ENCODE assay signal across 8 cellular contexts in the genomic region with DNA sequence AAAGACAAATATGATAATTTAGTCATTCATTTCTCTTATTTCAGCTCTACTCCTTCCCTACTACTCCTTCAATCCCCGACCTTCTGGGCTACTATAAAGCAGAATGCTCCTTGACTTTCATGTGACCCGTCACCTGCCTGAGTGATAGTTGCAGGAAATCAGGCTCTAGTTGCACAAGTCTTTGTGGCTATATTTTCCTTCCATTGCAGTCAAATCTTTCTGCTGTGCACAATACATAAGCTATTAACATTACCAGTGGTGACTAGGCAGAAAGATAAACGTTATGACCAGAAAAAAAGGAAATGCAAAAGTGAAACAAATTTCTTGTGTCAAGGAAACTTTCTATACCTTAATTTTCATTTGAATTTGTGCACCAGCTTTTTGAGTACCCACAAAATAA. TPM values are rescaled to one million over a fixed set of nuclear protein-coding genes. Genes with fewer than 3 reads are reported as not detected.
DNase-seq lines count a peak whose midpoint lies in the region; ATAC-seq and TF ChIP-seq lines count a peak whose summit lies in the region.

No MANE protein-coding gene starts in this region.

- H3K9me3 Mint-ChIP-seq in endodermal cell = no peaks in the 10 kb centered on the region

- no peak overlapping the region for H3K4me3 Mint-ChIP-seq in endodermal cell

- no peak overlapping the region for H2BK120ac ChIP-seq in mesenchymal stem cell (ENCODE audit: low read depth, low read length)

- H3K36me3 Mint-ChIP-seq in endodermal cell (ENCODE audit: low read depth) = no peaks in the 10 kb centered on the region

- H3K9me3 ChIP-seq in mesenchymal stem cell (ENCODE audit: control insufficient read depth, low read length) (no peaks in the 10 kb centered on the region), endodermal cell (ENCODE audit: control insufficient read depth, low read length) (no peaks in the 10 kb centered on the region)

- DNase-seq in NOMO-1 (lab: John Stamatoyannopoulos, UW; ENCODE audit: unreplicated experiment in 2 of 2) = peak; percentile 91 to 100
- DNase-seq in mesenchymal stem cell = peak; percentile 49
- no peak for DNase-seq in ureter (ENCODE audit: low spot score)
- DNase-seq in iPS-NIHi7 (ENCODE audit: extremely low spot score) = no peak
- DNase-seq in stimulated activated naive CD4-positive, alpha-beta T cell treated with Interleukin-2 at 50 U/mL for 16 hours (lab: John Stamatoyannopoulos, UW) = no peak
- no peak for DNase-seq in endodermal cell

- H3K27ac Mint-ChIP-seq in endodermal cell = no peak overlapping the region

- no peak overlapping the region for H3K9ac ChIP-seq in mesenchymal stem cell (ENCODE audit: low read length)
- H3K9ac ChIP-seq in endodermal cell (ENCODE audit: extremely low read depth, low read length, poor library complexity, severe bottlenecking) = no peak overlapping the region

- H3K27me3 ChIP-seq in mesenchymal stem cell (ENCODE audit: control insufficient read depth in 1 of 2, insufficient read depth in 1 of 2, low read length in 2 of 2) (no peaks in the 10 kb centered on the region), endodermal cell (ENCODE audit: control insufficient read depth, insufficient read depth, low read length, poor library complexity, severe bottlenecking) (no peaks in the 10 kb centered on the region)

- H3K4me1 ChIP-seq in mesenchymal stem cell (ENCODE audit: control insufficient read depth, insufficient read depth, low read depth, low read length) (no peaks in the 10 kb centered on the region), endodermal cell (ENCODE audit: control insufficient read depth, insufficient read depth, low read length) (no peaks in the 10 kb centered on the region)

- peak overlapping the region in 1 of 2 experiments; percentile 75 for H3K4ac ChIP-seq in mesenchymal stem cell (ENCODE audit: low read depth in 1 of 2, low read length in 2 of 2)

- H3K36me3 ChIP-seq in mesenchymal stem cell (ENCODE audit: control insufficient read depth in 1 of 2, insufficient read depth in 2 of 2, low read depth in 1 of 2, low read length in 2 of 2) (no peaks in the 10 kb centered on the region), endodermal cell (ENCODE audit: control insufficient read depth, insufficient read depth, low read length) (no peaks in the 10 kb centered on the region)

- no peaks in the 10 kb centered on the region for H3K27me3 Mint-ChIP-seq in endodermal cell (ENCODE audit: insufficient read depth)

- WGBS in mesenchymal stem cell = 84% methylated on average over 2 of the region's 3 CpGs
- 86 to 90% methylated on average over 2 to 3 of the region's 3 CpGs for WGBS in endodermal cell (ENCODE audit: insufficient coverage in 1 of 2, insufficient read length in 1 of 2), 2 experiments

- H3K14ac ChIP-seq in mesenchymal stem cell (ENCODE audit: low read length in 2 of 2) = no peak overlapping the region

- H3K4me1 Mint-ChIP-seq in endodermal cell = no peaks in the 10 kb centered on the region

- H3K27ac ChIP-seq in mesenchymal stem cell (ENCODE audit: low read length, poor library complexity, severe bottlenecking) (peak overlapping the region; percentile 92), endodermal cell (ENCODE audit: low read depth, low read length) (no peak overlapping the region)

- H3K79me1 ChIP-seq in mesenchymal stem cell (replicated peaks; ENCODE audit: low read length, poor library complexity, severe bottlenecking) = no peaks in the 10 kb centered on the region

- H3K23ac ChIP-seq in mesenchymal stem cell (ENCODE audit: low read length in 2 of 2) = no peak overlapping the region

- H4K8ac ChIP-seq in mesenchymal stem cell (ENCODE audit: low read length) = no peak overlapping the region

- H2BK12ac ChIP-seq in mesenchymal stem cell (ENCODE audit: low read length in 2 of 2) = no peak overlapping the region

- peak; percentile 85 for ATAC-seq in GM18861 (IDR thresholded peaks at IDR 0.05; ENCODE audit: unreplicated experiment)
- peak; percentile 69 for ATAC-seq in HG02678 (IDR thresholded peaks at IDR 0.05; ENCODE audit: unreplicated experiment)

- H2BK15ac ChIP-seq in mesenchymal stem cell (ENCODE audit: low read depth, poor library complexity, severe bottlenecking) = no peak overlapping the region

- H4K91ac ChIP-seq in mesenchymal stem cell (ENCODE audit: low read length) = no peak overlapping the region

- peak overlapping the region; percentile 71 for H2AFZ ChIP-seq in mesenchymal stem cell (ENCODE audit: low read depth, low read length)

- peak overlapping the region in 1 of 2 experiments; percentile 76 for H3K18ac ChIP-seq in mesenchymal stem cell (ENCODE audit: low read depth in 1 of 2, low read length in 2 of 2)

- no peak for TF ChIP-seq CTCF in endodermal cell (conservative IDR thresholded peaks at IDR 0.05)

- H2BK5ac ChIP-seq in mesenchymal stem cell (ENCODE audit: low read depth, low read length, poor library complexity, severe bottlenecking) = no peak overlapping the region

- H3K4me3 ChIP-seq in mesenchymal stem cell (ENCODE audit: insufficient read depth in 1 of 2, low read depth in 1 of 2, low read length in 2 of 2) (no peak overlapping the region), endodermal cell (ENCODE audit: low read length) (no peak overlapping the region)

- no peak overlapping the region for H2AK5ac ChIP-seq in mesenchymal stem cell (ENCODE audit: low read length, severe bottlenecking)

- H3K4me2 ChIP-seq in mesenchymal stem cell (ENCODE audit: low read length, poor library complexity, severe bottlenecking) = peak overlapping the region; percentile 7

RNA-seq across cellular contexts. Expression of gene SUCNR1, which starts 2.3 kb away (rescaled TPM):
- polyA plus RNA-seq in mesenchymal stem cell (2013, experiment 1 of 2) = 20.8 TPM
- 21.5 TPM for polyA plus RNA-seq in mesenchymal stem cell (2013, experiment 2 of 2)
- 0.34 TPM for total RNA-seq in ureter
- not detected for total RNA-seq in endodermal cell
- polyA plus RNA-seq in endodermal cell (2013, experiment 1 of 2) = 0.07 TPM
- polyA plus RNA-seq in endodermal cell (2013, experiment 2 of 2) = 0.08 TPM

Comparison
In these comparisons a context has a peak if more than half of its experiments do, and no peak if none do; other contexts are left out.
1. DNase-seq: peak in NOMO-1 (2 of 2) and mesenchymal stem cell (single experiment); none in ureter (single experiment), iPS-NIHi7 (single experiment), stimulated activated naive CD4-positive, alpha-beta T cell treated with Interleukin-2 at 50 U/mL for 16 hours (single experiment) and endodermal cell (single experiment).